ENCODE assay signal across 21 cellular contexts in genomic region chr6:168033791-168034190, GRCh38. TPM values are rescaled to one million over a fixed set of nuclear protein-coding genes. Genes with fewer than 3 reads are reported as not detected.
"Had no signal": no experiment of that assay in that cellular context is flagged by ENCODE, and none has a peak within 500 bp of the region (broad histone marks: within the 10 kb centered on the region; RNA-seq: fewer than 3 reads in every experiment).

No MANE protein-coding gene starts in this region.

- H3K9me3 Mint-ChIP-seq: effector memory CD8-positive, alpha-beta T cell had no signal

- DNase-seq: activated CD4-positive, alpha-beta T cell treated with anti-CD3 and anti-CD28 coated beads, Interleukin-2, amount 10 ng/mL, durations not matched to agents 7 days and 5 days; activated CD4-positive, CD25-positive, alpha-beta regulatory T cell treated with anti-CD3 and anti-CD28 coated beads, Interleukin-2, amount 50 U/mL, for 72 hours; activated CD8-positive, alpha-beta T cell treated with anti-CD3 and anti-CD28 coated beads for 36 hours; activated T-cell treated with anti-CD3 and anti-CD28 coated beads, Interleukin-2, amount 50 U/mL, for 1 hour; effector memory CD8-positive, alpha-beta T cell; left colon; lower lobe of right lung; naive thymus-derived CD8-positive, alpha-beta T cell; small intestine; stimulated activated CD4-positive, alpha-beta T cell treated with anti-CD3 and anti-CD28 coated beads, Interleukin-4, amount 100 ng/mL, for 24 hours; stimulated activated naive CD8-positive, alpha-beta T cell treated with anti-CD3 and anti-CD28 coated beads, Interleukin-15, Interleukin-2, amounts not matched to agents 100 U/mL and 50 U/mL, for 24 hours; tibial artery had no signal

- H3K27ac Mint-ChIP-seq: activated CD4-positive, alpha-beta T cell treated with anti-CD3 and anti-CD28 coated beads, Interleukin-2, amount 10 ng/mL, durations not matched to agents 7 days and 5 days; activated CD8-positive, alpha-beta T cell treated with anti-CD3 and anti-CD28 coated beads for 36 hours; activated naive CD4-positive, alpha-beta T cell treated with anti-CD3 and anti-CD28 coated beads, Interleukin-2, amount 50 U/mL, for 72 hours; effector memory CD8-positive, alpha-beta T cell; naive thymus-derived CD8-positive, alpha-beta T cell; T-helper 2 cell treated with Interferon-gamma antibody and Interleukin-4, amounts not matched to agents 5 μg/mL and 100 μg/mL, for 36 hours had no signal

- H3K27ac ChIP-seq: parathyroid adenoma, tibial artery had no signal

- H3K27me3 ChIP-seq: esophagus muscularis mucosa, tibial artery had no signal

- H3K36me3 ChIP-seq: esophagus muscularis mucosa, lower lobe of right lung, tibial artery had no signal

- H3K9me3 ChIP-seq: esophagus muscularis mucosa had no signal

- ATAC-seq: activated CD8-positive, alpha-beta T cell treated with anti-CD3 and anti-CD28 coated beads for 36 hours; activated naive CD4-positive, alpha-beta T cell treated with anti-CD3 and anti-CD28 coated beads, Interleukin-2, amount 50 U/mL, for 72 hours; effector memory CD8-positive, alpha-beta T cell; left colon; lower lobe of right lung; naive thymus-derived CD8-positive, alpha-beta T cell; sciatic nerve; SK-N-SH treated with all-trans-retinoic acid at 6 μM for 48 hours; stimulated activated naive CD8-positive, alpha-beta T cell treated with anti-CD3 and anti-CD28 coated beads, Interleukin-15, Interleukin-2, amounts not matched to agents 100 U/mL and 50 U/mL, for 24 hours had no signal

- H3K4me3 ChIP-seq: esophagus muscularis mucosa, lower lobe of right lung, tibial artery had no signal

- H3K9ac ChIP-seq: parathyroid adenoma had no signal

- H2AFZ ChIP-seq: parathyroid adenoma had no signal

- H3K4me3 Mint-ChIP-seq: activated CD4-positive, alpha-beta T cell treated with anti-CD3 and anti-CD28 coated beads, Interleukin-2, amount 10 ng/mL, durations not matched to agents 7 days and 5 days; activated CD8-positive, alpha-beta T cell treated with anti-CD3 and anti-CD28 coated beads for 36 hours; T-helper 2 cell treated with Interferon-gamma antibody and Interleukin-4, amounts not matched to agents 5 μg/mL and 100 μg/mL, for 36 hours had no signal

- H3K4me1 ChIP-seq: parathyroid adenoma had no signal

RNA-seq across cellular contexts. Expression of gene KIF25, which starts 36.3 kb away (rescaled TPM):
- total RNA-seq: activated CD4-positive, alpha-beta T cell treated with anti-CD3 and anti-CD28 coated beads, Interleukin-2, amount 10 ng/mL, durations not matched to agents 7 days and 5 days; activated CD8-positive, alpha-beta T cell treated with anti-CD3 and anti-CD28 coated beads for 36 hours; activated naive CD4-positive, alpha-beta T cell treated with anti-CD3 and anti-CD28 coated beads, Interleukin-2, amount 50 U/mL, for 72 hours; astrocyte; naive thymus-derived CD8-positive, alpha-beta T cell had no signal
- polyA plus RNA-seq: naive thymus-derived CD8-positive, alpha-beta T cell had no signal

RNA-seq across cellular contexts. Expression of gene FRMD1, which starts 45.2 kb away (rescaled TPM):
- total RNA-seq: activated CD4-positive, alpha-beta T cell treated with anti-CD3 and anti-CD28 coated beads, Interleukin-2, amount 10 ng/mL, durations not matched to agents 7 days and 5 days; activated CD8-positive, alpha-beta T cell treated with anti-CD3 and anti-CD28 coated beads for 36 hours; activated naive CD4-positive, alpha-beta T cell treated with anti-CD3 and anti-CD28 coated beads, Interleukin-2, amount 50 U/mL, for 72 hours; astrocyte; dermis microvascular lymphatic vessel endothelial cell; frontal cortex; lower lobe of right lung; naive thymus-derived CD8-positive, alpha-beta T cell had no signal
- polyA plus RNA-seq: naive thymus-derived CD8-positive, alpha-beta T cell had no signal
